Comparison of ENCODE assay signal across 11 cellular contexts in genomic region chr15:66763186-66764066, GRCh38.
DNase-seq lines count a peak whose midpoint lies in the region; ATAC-seq and TF ChIP-seq lines count a peak whose summit lies in the region.
"Had no signal": no experiment of that assay in that cellular context is flagged by ENCODE, and none has a peak within 500 bp of the region (broad histone marks: within the 10 kb centered on the region; RNA-seq: fewer than 3 reads in every experiment).

No MANE protein-coding gene starts in this region.

- H3K4me1 ChIP-seq in OCI-LY1 (ENCODE audit: insufficient read depth, low read length, severe bottlenecking) (peaks cover 30% of the 10 kb centered on the region), trophoblast cell (ENCODE audit: control insufficient read depth in 1 of 2, insufficient read depth in 2 of 2, low read length in 2 of 2) (peaks cover 24 to 42% of the 10 kb centered on the region in 2 experiments)

- no CpG with 5 or more reads among the region's 23 CpGs for WGBS in trophoblast cell (ENCODE audit: extremely low coverage, insufficient coverage, insufficient read length)

- H3K79me2 ChIP-seq in OCI-LY1 (ENCODE audit: insufficient read depth, low read length) (no peaks in the 10 kb centered on the region), trophoblast cell (ENCODE audit: control insufficient read depth, insufficient read depth, low read length, poor library complexity) (peaks cover 5% of the 10 kb centered on the region)

- H2AK5ac ChIP-seq in trophoblast cell (ENCODE audit: low read length), result no peak overlapping the region

- no peaks in the 10 kb centered on the region for H4K20me1 ChIP-seq in OCI-LY1 (ENCODE audit: insufficient read depth, low read length)

- peak overlapping the region; percentile 16; the same call in 1 of the 2 replicates for H3K4me2 ChIP-seq in OCI-LY1 (ENCODE audit: low read length)
- H3K4me2 ChIP-seq in trophoblast cell (ENCODE audit: low read length), result no peak overlapping the region

- no peak for TF ChIP-seq CTCF in OCI-LY1 (IDR thresholded peaks at IDR 0.05; ENCODE audit: low read length)

- H3F3A ChIP-seq in OCI-LY1 (ENCODE audit: insufficient read depth, low read length), result no peaks in the 10 kb centered on the region

- no peaks in the 10 kb centered on the region for H3K27me3 ChIP-seq in OCI-LY1 (ENCODE audit: insufficient read depth, low read length)
- no peaks in the 10 kb centered on the region for H3K27me3 ChIP-seq in trophoblast cell (ENCODE audit: insufficient read depth, low read length)

- H2BK12ac ChIP-seq in trophoblast cell (ENCODE audit: low read length), result no peak overlapping the region

- peak overlapping the region; percentile 19 for H3K18ac ChIP-seq in trophoblast cell (ENCODE audit: low read length)

- peak overlapping the region; percentile 16 for H3K4ac ChIP-seq in trophoblast cell (ENCODE audit: low read depth, low read length)

- no peak overlapping the region for H4K8ac ChIP-seq in trophoblast cell (ENCODE audit: low read depth, low read length)

- H3K9me3 ChIP-seq in OCI-LY1 (ENCODE audit: low read length) (no peaks in the 10 kb centered on the region), trophoblast cell (ENCODE audit: insufficient read depth, low read depth, low read length) (peaks cover 2% of the 10 kb centered on the region)
- H3K9me3 ChIP-seq: neutrophil had no signal

- H3K79me1 ChIP-seq in trophoblast cell (ENCODE audit: low read length), result peaks cover 4% of the 10 kb centered on the region

- no peak overlapping the region for H3K4me3 ChIP-seq in OCI-LY1 (ENCODE audit: low read depth, low read length, poor library complexity, severe bottlenecking)
- H3K4me3 ChIP-seq in trophoblast cell (ENCODE audit: low read depth, low read length), result no peak overlapping the region

- H3K9ac ChIP-seq in OCI-LY1 (ENCODE audit: low read length) (no peak overlapping the region; the same call in 1 of the 2 replicates), trophoblast cell (ENCODE audit: low read length) (no peak overlapping the region)

- peaks cover 10% of the 10 kb centered on the region; the same call in 1 of the 2 replicates for H3K36me3 ChIP-seq in OCI-LY1 (ENCODE audit: insufficient read depth, low read length)
- peaks cover 32 to 56% of the 10 kb centered on the region in 2 experiments for H3K36me3 ChIP-seq in trophoblast cell (ENCODE audit: control insufficient read depth in 1 of 2, insufficient read depth in 2 of 2, low read length in 2 of 2)
- H3K36me3 ChIP-seq: neutrophil had no signal

- ATAC-seq in HG03280 (IDR thresholded peaks at IDR 0.05; ENCODE audit: unreplicated experiment), result no peak
- ATAC-seq: stimulated activated naive B cell treated with anti-CD40 and anti-IgM and Interleukin-4, amounts not matched to agents 10 μg/mL and 1 μg/mL and 100 μg/mL, for 72 hours had no signal

- peak overlapping the region; percentile 32 for H4K12ac ChIP-seq in trophoblast cell (ENCODE audit: low read depth, low read length)

- H3K9me2 ChIP-seq in OCI-LY1 (ENCODE audit: low read depth, low read length), result no peaks in the 10 kb centered on the region

- H2BK120ac ChIP-seq in trophoblast cell (ENCODE audit: insufficient read depth, low read length, poor library complexity), result no peak overlapping the region

- H2AFZ ChIP-seq in OCI-LY1 (ENCODE audit: low read length) (no peak overlapping the region), trophoblast cell (ENCODE audit: insufficient read depth, low read length, poor library complexity) (peak overlapping the region; percentile 40)

- H3K14ac ChIP-seq in trophoblast cell (ENCODE audit: low read length), result no peak overlapping the region

- H3K27ac ChIP-seq in OCI-LY1 (ENCODE audit: low read depth, low read length, poor library complexity, severe bottlenecking), result no peak overlapping the region
- H3K27ac ChIP-seq in trophoblast cell (ENCODE audit: low read depth, low read length), result no peak overlapping the region
- H3K27ac ChIP-seq: neutrophil had no signal

- peak; percentile 57 for DNase-seq in AG08395 (ENCODE audit: low spot score)
- DNase-seq in glomerular visceral epithelial cell (ENCODE audit: extremely low spot score), result peak; percentile 49
- no peak for DNase-seq in trophoblast cell
- no peak for DNase-seq in GF-D8 (lab: John Stamatoyannopoulos, UW)
- no peak for DNase-seq in occipital lobe (lab: John Stamatoyannopoulos, UW)
- DNase-seq in NCI-H345 (lab: John Stamatoyannopoulos, UW), result no peak
- DNase-seq: endodermal cell; stimulated activated naive B cell treated with anti-CD40 and anti-IgM and Interleukin-4, amounts not matched to agents 10 μg/mL and 1 μg/mL and 100 μg/mL, for 72 hours had no signal

- H4K91ac ChIP-seq in trophoblast cell (ENCODE audit: low read depth, low read length), result no peak overlapping the region

- no peak overlapping the region for H2BK5ac ChIP-seq in trophoblast cell (ENCODE audit: low read depth, low read length, poor library complexity)

- no peak overlapping the region for H3K23ac ChIP-seq in trophoblast cell (ENCODE audit: low read length)

Comparison
In these comparisons a context has a peak if more than half of its experiments do, and no peak if none do; other contexts are left out.
1. DNase-seq: peak in AG08395 (single experiment) and glomerular visceral epithelial cell (single experiment); none in trophoblast cell (0 of 2), GF-D8 (single experiment), occipital lobe (single experiment) and NCI-H345 (single experiment).